8 cellular contexts compared by ENCODE assay signal in the genomic region with DNA sequence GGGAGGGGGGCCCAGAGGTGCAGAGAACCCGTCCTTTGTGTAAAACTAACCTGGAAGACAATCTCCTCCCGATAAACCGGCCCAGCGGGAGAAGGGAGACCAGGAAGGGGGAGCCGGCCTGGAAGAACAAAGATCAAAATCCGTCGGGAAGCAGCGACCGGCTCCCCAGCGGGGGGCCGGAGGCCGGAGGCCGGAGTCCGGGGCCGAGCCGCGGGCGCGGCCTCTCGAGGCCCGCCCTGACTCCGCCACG. TPM values are rescaled to one million over a fixed set of nuclear protein-coding genes. Genes with fewer than 3 reads are reported as not detected.
DNase-seq lines count a peak whose midpoint lies in the region; ATAC-seq and TF ChIP-seq lines count a peak whose summit lies in the region.

No MANE protein-coding gene starts in this region.

- POLR2A ChIA-PET in T-cell (lab: Charles Lee), result no interaction called here

- H3K9me3 Mint-ChIP-seq in T-cell, result no peaks in the 10 kb centered on the region

- TF ChIP-seq CTCF in GM12875 (IDR thresholded peaks at IDR 0.05; ENCODE audit: borderline replicate concordance, insufficient read depth, low read depth, low read length) (no peak), foreskin fibroblast (IDR thresholded peaks at IDR 0.05; ENCODE audit: low read depth, low read length) (no peak), gastrocnemius medialis (IDR thresholded peaks at IDR 0.05 in 4 of 5, conservative IDR thresholded peaks at IDR 0.05 in 1 of 5) (no peak)

- TF ChIP-seq POLR2A in gastrocnemius medialis (IDR thresholded peaks at IDR 0.05), result no peak

- H3K36me3 Mint-ChIP-seq in T-cell, result no peaks in the 10 kb centered on the region

- in situ Hi-C loops in gastrocnemius medialis (cut with MboI; ENCODE audit: low sequenced_read_pairs in 4 of 4), result loop anchor here in 2 of 4 donors (25.0 kb wide), 2 partner anchors 206 to 231 kb away; no protein-coding TSS in a partner anchor

- CTCF ChIA-PET in T-cell (lab: Charles Lee), result no interaction called here

- peak overlapping the region in 1 of 2 donors; percentile 40 for H3K27ac Mint-ChIP-seq in T-cell

- DNase-seq in T-cell (no peak), foreskin fibroblast (no peak), gastrocnemius medialis (no peak), hippocampal formation (lab: John Stamatoyannopoulos, UW) (no peak), NCI-H446 treated with DMSO at 0.1 percent for 48 hours (lab: John Stamatoyannopoulos, UW) (no peak), NCI-H1930 (lab: John Stamatoyannopoulos, UW) (no peak)

- intact Hi-C loops in gastrocnemius medialis (cut with DNase I; ENCODE audit: low total_unique reads), result loop anchor here (5.0 to 10.0 kb wide), 4 partner anchors 62 to 238 kb away; partner anchors contain the start of genes APLN, BCORL1 and UTP14A

- H3K4me3 ChIP-seq in GM12875 (ENCODE audit: low read depth, low read length) (peak overlapping the region; percentile 83), foreskin fibroblast (ENCODE audit: low read depth in 1 of 2, low read length in 2 of 2) (peak overlapping the region; percentile 72 to 78), gastrocnemius medialis (peak overlapping the region; percentile 68 to 77 (median 72))

- peaks cover 13 to 39% (median 25%) of the 10 kb centered on the region in 3 donors for H3K4me1 Mint-ChIP-seq in T-cell

- no peaks in the 10 kb centered on the region for H3K4me1 ChIP-seq in gastrocnemius medialis

- ATAC-seq in T-cell (replicated peaks in 1 of 4), result no peak
- no peak for ATAC-seq in gastrocnemius medialis
- ATAC-seq in GM18868 (IDR thresholded peaks at IDR 0.05; ENCODE audit: unreplicated experiment), result no peak

- H3K9me3 ChIP-seq in gastrocnemius medialis, result no peaks in the 10 kb centered on the region

- H3K36me3 ChIP-seq in gastrocnemius medialis, result no peaks in the 10 kb centered on the region

- no peaks in the 10 kb centered on the region for H3K27me3 ChIP-seq in gastrocnemius medialis

- peak overlapping the region; percentile 79 to 93 (median 91) for H3K4me3 Mint-ChIP-seq in T-cell

- H3K27me3 Mint-ChIP-seq in T-cell, result peaks cover 0 to 13% of the 10 kb centered on the region in 2 donors

- H3K27ac ChIP-seq in gastrocnemius medialis, result peak overlapping the region; percentile 76 to 89 (median 84)

RNA-seq across cellular contexts. Expression of gene ZDHHC9, which starts 0.6 kb away (rescaled TPM):
- 1 to 10 TPM; 3.3 to 7.9 (median 7.3) TPM for total RNA-seq in T-cell
- 10 to 100 TPM in 3 of 4 donors, 1 to 10 TPM in 1; 7.9 to 25.3 (median 14.7) TPM for total RNA-seq in gastrocnemius medialis
